In genomic region chr12:66189476-66189823, GRCh38 we compare ENCODE assay signal across 9 cellular contexts. TPM values are rescaled to one million over a fixed set of nuclear protein-coding genes. Genes with fewer than 3 reads are reported as not detected.
A peak's percentile ranks its signal among the peaks of the same experiment; 100 is the strongest.
DNase-seq lines count a peak whose midpoint lies in the region; ATAC-seq, FAIRE-seq and TF ChIP-seq lines count a peak whose summit lies in the region.
"Had no signal": no experiment of that assay in that cellular context is flagged by ENCODE, and none has a peak within 500 bp of the region (broad histone marks: within the 10 kb centered on the region; RNA-seq: fewer than 3 reads in every experiment).

No MANE protein-coding gene starts in this region.

- H3K27ac ChIP-seq in CD8-positive, alpha-beta memory T cell (ENCODE audit: low read depth, low read length) = no peak overlapping the region
- H3K27ac ChIP-seq in H1 (ENCODE audit: low read depth, low read length) = no peak overlapping the region
- no peak overlapping the region for H3K27ac ChIP-seq in neuronal stem cell (replicated peaks; ENCODE audit: low read length)
- H3K27ac ChIP-seq: SK-N-MC had no signal

- H3K18ac ChIP-seq in H1 (ENCODE audit: extremely low read depth, low read length) (no peak overlapping the region), neuronal stem cell (ENCODE audit: low read length) (peak overlapping the region; percentile 92)

- POLR2A ChIA-PET in CD8-positive, alpha-beta memory T cell (lab: Charles Lee) = no interaction called here
- POLR2A ChIA-PET in H1 (lab: Charles Lee; ENCODE audit: partially characterized antibody) = interaction anchor here (0.6 to 1.1 kb wide), 2 partner anchors 22 to 34 kb away, joined by 3 to 4 read pairs; no protein-coding TSS in a partner anchor

- no peak overlapping the region; the same call in 1 of the 2 replicates for H2AFZ ChIP-seq in H1 (ENCODE audit: low read length)
- H2AFZ ChIP-seq in neuronal stem cell (ENCODE audit: low read length) = peak overlapping the region; percentile 90

- TF ChIP-seq CTCF in H1 (IDR thresholded peaks at IDR 0.05; ENCODE audit: control extremely low read depth in 1 of 3, insufficient read depth in 1 of 3, low read depth in 1 of 3, low read length in 3 of 3) (no peak), BE2C (IDR thresholded peaks at IDR 0.05; ENCODE audit: low read depth, low read length) (no peak)

- TF ChIP-seq POLR2A in H1 (IDR thresholded peaks at IDR 0.05; ENCODE audit: control extremely low read depth in 1 of 2, low read depth in 2 of 2, low read length in 2 of 2) = no peak

- H3K23ac ChIP-seq in H1 (ENCODE audit: insufficient read length) = no peak overlapping the region
- H3K23ac ChIP-seq in neuronal stem cell (ENCODE audit: low read depth, low read length, poor library complexity) = no peak overlapping the region

- H3K4ac ChIP-seq in H1 (replicated peaks; ENCODE audit: insufficient read length, low read depth, low read length) (no peak overlapping the region), neuronal stem cell (ENCODE audit: low read length) (no peak overlapping the region)

- H3K4me2 ChIP-seq in H1 (ENCODE audit: insufficient read depth in 1 of 2, low read depth in 2 of 2, low read length in 2 of 2) (peak overlapping the region; percentile 70 to 92), neuronal stem cell (ENCODE audit: insufficient read depth, low read length, poor library complexity, severe bottlenecking) (peak overlapping the region; percentile 65)

- no peak overlapping the region for H3K27ac Mint-ChIP-seq in CD8-positive, alpha-beta memory T cell

- TF ChIP-seq RAD21 in H1 (IDR thresholded peaks at IDR 0.05 in 1 of 2, conservative IDR thresholded peaks at IDR 0.05 in 1 of 2; ENCODE audit: low read depth in 2 of 2, low read length in 2 of 2) = no peak

- H2BK15ac ChIP-seq in H1 (ENCODE audit: low read length) (no peak overlapping the region), neuronal stem cell (ENCODE audit: low read length) (no peak overlapping the region)

- H3K36me3 Mint-ChIP-seq in CD8-positive, alpha-beta memory T cell = peaks cover 0 to 11% (median 0%) of the 10 kb centered on the region in 3 donors

- CTCF ChIA-PET in CD8-positive, alpha-beta memory T cell (lab: Charles Lee) = no interaction called here
- CTCF ChIA-PET in H1 (lab: Charles Lee; ENCODE audit: partially characterized antibody) = interaction anchor here (0.9 to 1.0 kb wide), 2 partner anchors 20 to 219 kb away, joined by 3 to 4 read pairs; no protein-coding TSS in a partner anchor

- ATAC-seq in HG03196 (IDR thresholded peaks at IDR 0.05; ENCODE audit: unreplicated experiment) = peak; percentile 5

- H3K56ac ChIP-seq in H1 (replicated peaks; ENCODE audit: insufficient read length, low read depth, low read length) = no peak overlapping the region

- H4K91ac ChIP-seq in H1 (replicated peaks; ENCODE audit: insufficient read length, low read length) (no peak overlapping the region), neuronal stem cell (ENCODE audit: low read depth, low read length, poor library complexity) (no peak overlapping the region)

- peak overlapping the region in 5 of 7 donors; percentile 48 to 57 (median 54) for H3K4me3 Mint-ChIP-seq in CD8-positive, alpha-beta memory T cell

- H3K14ac ChIP-seq in H1 (ENCODE audit: insufficient read length) (no peak overlapping the region), neuronal stem cell (ENCODE audit: low read length) (no peak overlapping the region)

- no peak overlapping the region for H2BK20ac ChIP-seq in H1 (ENCODE audit: low read length)

- H3K23me2 ChIP-seq in H1 (ENCODE audit: low read depth, low read length) = peaks cover 7% of the 10 kb centered on the region; the same call in 1 of the 2 replicates

- H3K4me1 Mint-ChIP-seq in CD8-positive, alpha-beta memory T cell = peaks cover 2 to 8% (median 4%) of the 10 kb centered on the region in 3 donors

- H3K9me3 ChIP-seq in CD8-positive, alpha-beta memory T cell (ENCODE audit: low read length) = no peaks in the 10 kb centered on the region
- H3K9me3 ChIP-seq in H1 (ENCODE audit: insufficient read depth in 2 of 2, low read depth in 1 of 2, low read length in 1 of 2) = no peaks in the 10 kb centered on the region
- peaks cover 0 to 8% of the 10 kb centered on the region in 2 donors for H3K9me3 ChIP-seq in neuronal stem cell (replicated peaks in 1 of 2; ENCODE audit: control insufficient read depth in 2 of 2, insufficient read depth in 1 of 2, low read depth in 1 of 2, low read length in 2 of 2)
- H3K9me3 ChIP-seq in BE2C = no peaks in the 10 kb centered on the region; the same call in 1 of the 2 replicates

- no peak for FAIRE-seq in H1 (lab: Jason Lieb, UNC)
- FAIRE-seq in urothelium cell line (lab: Jason Lieb, UNC) = no peak

- no peaks in the 10 kb centered on the region for H3K79me1 ChIP-seq in H1 (ENCODE audit: low read depth, low read length)
- no peaks in the 10 kb centered on the region for H3K79me1 ChIP-seq in neuronal stem cell (ENCODE audit: low read depth, low read length)

- DNase-seq in CD8-positive, alpha-beta memory T cell = no peak
- DNase-seq in H1 (ENCODE audit: low read depth in 1 of 2, low spot score in 2 of 2) (no peak), neuronal stem cell (ENCODE audit: low spot score) (no peak), BE2C (no peak), ecto neural progenitor cell (ENCODE audit: low spot score) (no peak), urothelium cell line (ENCODE audit: low spot score) (no peak)
- DNase-seq in activated effector memory CD4-positive, alpha-beta T cell treated with anti-CD3 and anti-CD28 coated beads, Interleukin-2, amount 50 U/mL, for 16 hours = no peak

- H3K4me3 ChIP-seq in CD8-positive, alpha-beta memory T cell (ENCODE audit: low read length) = no peak overlapping the region
- H3K4me3 ChIP-seq in H1 (ENCODE audit: extremely low read depth in 1 of 4, insufficient read depth in 2 of 4, low read depth in 3 of 4, low read length in 4 of 4) (peak overlapping the region; percentile 28 to 59 (median 41)), neuronal stem cell (ENCODE audit: low read length in 2 of 2) (peak overlapping the region in 1 of 2 donors; percentile 84), BE2C (ENCODE audit: low read depth, low read length) (no peak overlapping the region)
- H3K4me3 ChIP-seq: SK-N-MC had no signal

- no peak for TF ChIP-seq EP300 in H1 (IDR thresholded peaks at IDR 0.05; ENCODE audit: borderline replicate concordance in 1 of 2, low read depth in 2 of 2, low read length in 2 of 2)

- H4K8ac ChIP-seq in H1 (ENCODE audit: extremely low read depth, insufficient read depth, low read length) (no peak overlapping the region), neuronal stem cell (ENCODE audit: low read depth, low read length) (no peak overlapping the region)

- H2BK12ac ChIP-seq in H1 (ENCODE audit: low read depth, low read length) (no peak overlapping the region), neuronal stem cell (ENCODE audit: low read length) (no peak overlapping the region)

- H3K9me3 Mint-ChIP-seq in CD8-positive, alpha-beta memory T cell = peaks cover 4 to 16% (median 5%) of the 10 kb centered on the region in 5 donors

- H4K20me1 ChIP-seq in H1 (replicated peaks in 1 of 2; ENCODE audit: control insufficient read depth in 1 of 2, insufficient read depth in 2 of 2, low read length in 2 of 2) = no peaks in the 10 kb centered on the region

- H3K27me3 ChIP-seq in CD8-positive, alpha-beta memory T cell (ENCODE audit: insufficient read depth, low read length, poor library complexity, severe bottlenecking) = peaks cover 5% of the 10 kb centered on the region
- H3K27me3 ChIP-seq in H1 (replicated peaks in 1 of 4; ENCODE audit: control insufficient read depth in 3 of 4, extremely low read depth in 1 of 4, insufficient read depth in 3 of 4, low read length in 3 of 4) (peaks cover 9 to 29% (median 25%) of the 10 kb centered on the region in 4 experiments), neuronal stem cell (ENCODE audit: control insufficient read depth in 3 of 3, insufficient read depth in 3 of 3, low read depth in 1 of 3, low read length in 3 of 3) (peaks cover 5 to 51% (median 21%) of the 10 kb centered on the region in 3 experiments), BE2C (peaks cover 67% of the 10 kb centered on the region)

- WGBS in H1 (ENCODE audit: extremely low coverage in 1 of 2, insufficient coverage in 1 of 2, insufficient read length in 1 of 2, insufficient replicate concordance in 2 of 2, low coverage in 1 of 2, low lambda C conversion rate in 2 of 2, missing lambda C conversion rate in 1 of 2), 2 experiments = 28% methylated on average over 7 of the region's 21 CpGs; no CpG with 5 or more reads in 1 of the 2 experiments
- WGBS in neuronal stem cell (ENCODE audit: extremely low coverage in 2 of 2, insufficient read length in 2 of 2, insufficient replicate concordance in 1 of 2), 2 donors = no CpG with 5 or more reads among the region's 21 CpGs

- no peak overlapping the region for H2AK5ac ChIP-seq in H1 (ENCODE audit: low read depth, low read length)
- no peak overlapping the region for H2AK5ac ChIP-seq in neuronal stem cell (ENCODE audit: low read depth, low read length)

- no peak overlapping the region for H4K5ac ChIP-seq in H1 (ENCODE audit: insufficient read length, low read depth, low read length)

- no peaks in the 10 kb centered on the region for H3K79me2 ChIP-seq in H1 (ENCODE audit: control insufficient read depth in 1 of 2, insufficient read depth in 2 of 2, low read length in 2 of 2)

- peaks cover 3% of the 10 kb centered on the region for H3K4me1 ChIP-seq in CD8-positive, alpha-beta memory T cell (ENCODE audit: insufficient read depth, low read length)
- H3K4me1 ChIP-seq in H1 (replicated peaks in 1 of 4; ENCODE audit: control insufficient read depth in 3 of 4, insufficient read depth in 4 of 4, low read length in 3 of 4) (peaks cover 0 to 4% (median 1%) of the 10 kb centered on the region in 4 experiments; a peak in 3 of 7 replicates), neuronal stem cell (ENCODE audit: control insufficient read depth in 2 of 2, insufficient read depth in 1 of 2, low read depth in 1 of 2, low read length in 2 of 2) (peaks cover 0 to 3% of the 10 kb centered on the region in 2 donors), BE2C (no peaks in the 10 kb centered on the region)

- H2BK5ac ChIP-seq in H1 (ENCODE audit: low read depth, low read length) (no peak overlapping the region), neuronal stem cell (ENCODE audit: low read length) (no peak overlapping the region)

- H3K36me3 ChIP-seq in CD8-positive, alpha-beta memory T cell (ENCODE audit: insufficient read depth, low read length) = no peaks in the 10 kb centered on the region
- H3K36me3 ChIP-seq in H1 (ENCODE audit: control insufficient read depth in 2 of 4, insufficient read depth in 4 of 4, low read length in 3 of 4) (no peaks in the 10 kb centered on the region), neuronal stem cell (replicated peaks in 1 of 2; ENCODE audit: control insufficient read depth in 2 of 2, insufficient read depth in 2 of 2, low read length in 2 of 2) (no peaks in the 10 kb centered on the region), BE2C (no peaks in the 10 kb centered on the region)

- H3K27me3 Mint-ChIP-seq in CD8-positive, alpha-beta memory T cell = peaks cover 44 to 78% of the 10 kb centered on the region in 2 donors

- no peak overlapping the region for H2BK120ac ChIP-seq in H1 (replicated peaks; ENCODE audit: low read depth, low read length)
- peak overlapping the region; percentile 47 for H2BK120ac ChIP-seq in neuronal stem cell (ENCODE audit: low read depth, low read length)

- H3K9ac ChIP-seq in H1 (replicated peaks in 1 of 4; ENCODE audit: extremely low read depth in 1 of 4, low read depth in 3 of 4, low read length in 3 of 4) = peak overlapping the region in 1 of 4 experiments; percentile 4; a peak in 1 of 7 replicates
- H3K9ac ChIP-seq in neuronal stem cell (ENCODE audit: low read depth, low read length, poor library complexity) = peak overlapping the region; percentile 89

RNA-seq across cellular contexts. Expression of gene IRAK3, which starts 0.4 kb away (rescaled TPM):
- total RNA-seq in CD8-positive, alpha-beta memory T cell = under 1 TPM; 0.13 to 0.22 TPM
- polyA plus RNA-seq in CD8-positive, alpha-beta memory T cell = not detected
- 1.8 and 2.2 TPM in 2 replicates for total RNA-seq in H1 (2021; fragmentation: NEBNext Ultra II Directional; extraction: Animal tissue kit (Norgen Biotek cat#: 25700))
- 0.28 and 0.51 TPM in 2 replicates for polyA plus RNA-seq in H1 (2011; rRNA removed)
- 0.56 TPM for polyA plus RNA-seq in H1 (2011; cell fraction: cytosol; rRNA removed)
- polyA plus RNA-seq in H1 (2011; cell fraction: nucleus; rRNA removed) = 0.36 TPM
- 0.47 to 0.77 TPM (median 0.62 TPM) in 4 replicates for polyA plus RNA-seq in H1 (2012, experiment 1 of 2)
- 0.16 TPM for polyA plus RNA-seq in H1 (2012, experiment 2 of 2)
- 0.69 TPM for polyA plus RNA-seq in H1 (2013, experiment 1 of 2)
- 0.87 TPM for polyA plus RNA-seq in H1 (2013, experiment 2 of 2)
- 1.3 and 1.7 TPM in 2 replicates for polyA minus RNA-seq in H1 (2011; rRNA and poly(A)+ RNA removed)
- 0.95 TPM for polyA minus RNA-seq in H1 (2011; cell fraction: cytosol; rRNA and poly(A)+ RNA removed)
- polyA minus RNA-seq in H1 (2011; cell fraction: nucleus; rRNA and poly(A)+ RNA removed) = 1.2 TPM
- polyA plus RNA-seq in neuronal stem cell (2013, experiment 1 of 2) = 0.50 TPM
- polyA plus RNA-seq in neuronal stem cell (2013, experiment 2 of 2) = 0.39 TPM
- not detected for polyA plus RNA-seq in BE2C (2012; ENCODE audit: insufficient read depth, insufficient read length, low read depth)

RNA-seq across cellular contexts. Expression of gene TMBIM4, which starts 19.7 kb away (rescaled TPM):
- total RNA-seq in CD8-positive, alpha-beta memory T cell = 10 to 100 TPM; 59.8 to 60.0 TPM
- 307 TPM for polyA plus RNA-seq in CD8-positive, alpha-beta memory T cell
- total RNA-seq in H1 (2021; fragmentation: NEBNext Ultra II Directional; extraction: Animal tissue kit (Norgen Biotek cat#: 25700)) = 12.8 and 15.5 TPM in 2 replicates
- 42.6 and 46.6 TPM in 2 replicates for polyA plus RNA-seq in H1 (2011; rRNA removed)
- polyA plus RNA-seq in H1 (2011; cell fraction: cytosol; rRNA removed) = 22.0 TPM
- polyA plus RNA-seq in H1 (2011; cell fraction: nucleus; rRNA removed) = 6.1 TPM
- polyA plus RNA-seq in H1 (2012, experiment 1 of 2) = 9.0 to 14.5 TPM (median 11.4 TPM) in 4 replicates
- 6.5 TPM for polyA plus RNA-seq in H1 (2012, experiment 2 of 2)
- 55.8 TPM for polyA plus RNA-seq in H1 (2013, experiment 1 of 2)
- 64.3 TPM for polyA plus RNA-seq in H1 (2013, experiment 2 of 2)
- 5.0 and 7.3 TPM in 2 replicates for polyA minus RNA-seq in H1 (2011; rRNA and poly(A)+ RNA removed)
- 7.6 TPM for polyA minus RNA-seq in H1 (2011; cell fraction: cytosol; rRNA and poly(A)+ RNA removed)
- 6.5 TPM for polyA minus RNA-seq in H1 (2011; cell fraction: nucleus; rRNA and poly(A)+ RNA removed)
- polyA plus RNA-seq in neuronal stem cell (2013, experiment 1 of 2) = 48.3 TPM
- 52.4 TPM for polyA plus RNA-seq in neuronal stem cell (2013, experiment 2 of 2)
- 34.8 TPM for polyA plus RNA-seq in BE2C (2012; ENCODE audit: insufficient read depth, insufficient read length, low read depth)

RNA-seq across cellular contexts. Expression of gene LLPH, which starts 58.9 kb away (rescaled TPM):
- 10 to 100 TPM; 45.7 to 47.7 TPM for total RNA-seq in CD8-positive, alpha-beta memory T cell
- polyA plus RNA-seq in CD8-positive, alpha-beta memory T cell = 49.3 TPM
- 29.9 and 31.3 TPM in 2 replicates for total RNA-seq in H1 (2021; fragmentation: NEBNext Ultra II Directional; extraction: Animal tissue kit (Norgen Biotek cat#: 25700))
- 1.1 and 2.3 TPM in 2 replicates for polyA plus RNA-seq in H1 (2011; rRNA removed)
- 4.6 TPM for polyA plus RNA-seq in H1 (2011; cell fraction: cytosol; rRNA removed)
- polyA plus RNA-seq in H1 (2011; cell fraction: nucleus; rRNA removed) = 0.53 TPM
- polyA plus RNA-seq in H1 (2012, experiment 1 of 2) = 8.3 to 17.8 TPM (median 9.5 TPM) in 4 replicates
- 3.7 TPM for polyA plus RNA-seq in H1 (2012, experiment 2 of 2)
- polyA plus RNA-seq in H1 (2013, experiment 1 of 2) = 38.3 TPM
- 40.3 TPM for polyA plus RNA-seq in H1 (2013, experiment 2 of 2)
- 0.95 and 1.0 TPM in 2 replicates for polyA minus RNA-seq in H1 (2011; rRNA and poly(A)+ RNA removed)
- 2.3 TPM for polyA minus RNA-seq in H1 (2011; cell fraction: cytosol; rRNA and poly(A)+ RNA removed)
- polyA minus RNA-seq in H1 (2011; cell fraction: nucleus; rRNA and poly(A)+ RNA removed) = 2.0 TPM
- 19.7 TPM for polyA plus RNA-seq in neuronal stem cell (2013, experiment 1 of 2)
- 21.1 TPM for polyA plus RNA-seq in neuronal stem cell (2013, experiment 2 of 2)
- 26.7 TPM for polyA plus RNA-seq in BE2C (2012; ENCODE audit: insufficient read depth, insufficient read length, low read depth)

Comparison
In these comparisons a context has a peak if more than half of its experiments do, and no peak if none do; other contexts are left out.
1. H3K4me3 ChIP-seq: peak in H1 (4 of 4); none in CD8-positive, alpha-beta memory T cell (single experiment) and BE2C (single experiment).